Comparison of ENCODE assay signal across 16 cellular contexts in the genomic region with DNA sequence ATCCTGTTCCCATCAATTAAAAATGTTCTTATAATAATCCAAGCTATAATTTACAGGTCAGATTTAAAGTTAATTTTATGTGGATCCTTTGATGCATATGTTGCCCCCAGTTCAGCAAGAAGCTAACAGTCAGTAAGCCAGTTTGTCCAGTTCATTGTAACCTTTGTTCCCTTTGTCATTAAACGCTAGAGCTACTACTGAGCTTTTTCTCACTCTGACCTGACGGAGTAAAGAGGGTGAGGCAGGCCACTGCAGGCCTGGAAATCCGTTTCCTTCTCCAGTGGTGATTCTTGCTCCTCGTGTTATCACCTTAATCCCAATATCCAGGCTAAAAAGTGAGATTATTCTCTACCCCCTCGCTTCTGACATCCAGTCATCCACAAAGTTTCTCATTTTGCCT. TPM values are rescaled to one million over a fixed set of nuclear protein-coding genes. Genes with fewer than 3 reads are reported as not detected.
DNase-seq lines count a peak whose midpoint lies in the region; ATAC-seq lines count a peak whose summit lies in the region.
"Had no signal": no experiment of that assay in that cellular context is flagged by ENCODE, and none has a peak within 500 bp of the region (broad histone marks: within the 10 kb centered on the region; RNA-seq: fewer than 3 reads in every experiment).

No MANE protein-coding gene starts in this region.

- no peak for ATAC-seq in activated CD8-positive, alpha-beta T cell treated with anti-CD3 and anti-CD28 coated beads, Interleukin-2, amount 10 ng/mL, durations not matched to agents 7 days and 5 days
- ATAC-seq in stimulated activated memory B cell treated with anti-CD40 and anti-IgM and Interleukin-4, amounts not matched to agents 10 μg/mL and 1 μg/mL and 100 μg/mL, for 72 hours, result no peak

- in situ Hi-C loops in G401 (cut with HindIII; ENCODE audit: low sequenced_read_pairs), result no loop called here

- POLR2A ChIA-PET in activated CD8-positive, alpha-beta T cell treated with anti-CD3 and anti-CD28 coated beads, Interleukin-2, amount 10 ng/mL, durations not matched to agents 7 days and 5 days (lab: Charles Lee), result interaction anchor here (0.7 to 2.3 kb wide), 2 partner anchors 10 to 53 kb away, joined by 3 to 16 read pairs; partner anchors contain the start of gene YBX1

- H3K27ac Mint-ChIP-seq in activated T-cell treated with anti-CD3 and anti-CD28 coated beads, Interleukin-2, amount 50 U/mL, for 24 hours, result peak overlapping the region; percentile 70
- H3K27ac Mint-ChIP-seq in activated CD8-positive, alpha-beta T cell treated with anti-CD3 and anti-CD28 coated beads, Interleukin-2, amount 10 ng/mL, durations not matched to agents 7 days and 5 days, result peak overlapping the region; percentile 11
- H3K27ac Mint-ChIP-seq in stimulated activated memory B cell treated with anti-CD40 and anti-IgM and Interleukin-4, amounts not matched to agents 10 μg/mL and 1 μg/mL and 100 μg/mL, for 72 hours, result peak overlapping the region; percentile 48

- DNase-seq in activated T-cell treated with anti-CD3 and anti-CD28 coated beads, Interleukin-2, amount 50 U/mL, for 24 hours, result no peak
- no peak for DNase-seq in activated T-cell treated with anti-CD3 and anti-CD28 coated beads for 4 hours
- DNase-seq in activated CD8-positive, alpha-beta T cell treated with anti-CD3 and anti-CD28 coated beads, Interleukin-2, amount 10 ng/mL, durations not matched to agents 7 days and 5 days, result no peak
- DNase-seq in left kidney (ENCODE audit: low read depth, low spot score), result peak; percentile 22
- DNase-seq in NCI-H2029 (lab: John Stamatoyannopoulos, UW), result no peak
- DNase-seq in NK-92 (lab: John Stamatoyannopoulos, UW; ENCODE audit: unreplicated experiment), result no peak
- DNase-seq in G401 (ENCODE audit: low spot score), result no peak
- DNase-seq: EL; erythroblast; NCI-H1092 treated with DMSO at 0.1 percent for 48 hours; stimulated activated CD4-positive, alpha-beta T cell treated with anti-CD3 and anti-CD28 coated beads, Interleukin-4, amount 100 ng/mL, for 24 hours; substantia nigra; SW 1271 had no signal

- CTCF ChIA-PET in activated CD8-positive, alpha-beta T cell treated with anti-CD3 and anti-CD28 coated beads, Interleukin-2, amount 10 ng/mL, durations not matched to agents 7 days and 5 days (lab: Charles Lee), result interaction anchor here (1.4 to 2.0 kb wide), 2 partner anchors 9 to 154 kb away, joined by 3 to 6 read pairs; partner anchors contain the start of gene ZNF691

- H3K9me3 Mint-ChIP-seq in activated T-cell treated with anti-CD3 and anti-CD28 coated beads, Interleukin-2, amount 50 U/mL, for 24 hours, result no peaks in the 10 kb centered on the region
- no peaks in the 10 kb centered on the region for H3K9me3 Mint-ChIP-seq in activated CD8-positive, alpha-beta T cell treated with anti-CD3 and anti-CD28 coated beads, Interleukin-2, amount 10 ng/mL, durations not matched to agents 7 days and 5 days (ENCODE audit: insufficient read depth)
- no peaks in the 10 kb centered on the region for H3K9me3 Mint-ChIP-seq in stimulated activated memory B cell treated with anti-CD40 and anti-IgM and Interleukin-4, amounts not matched to agents 10 μg/mL and 1 μg/mL and 100 μg/mL, for 72 hours

- H3K4me3 Mint-ChIP-seq in activated T-cell treated with anti-CD3 and anti-CD28 coated beads, Interleukin-2, amount 50 U/mL, for 24 hours, result peak overlapping the region; percentile 44
- no peak overlapping the region for H3K4me3 Mint-ChIP-seq in activated CD8-positive, alpha-beta T cell treated with anti-CD3 and anti-CD28 coated beads, Interleukin-2, amount 10 ng/mL, durations not matched to agents 7 days and 5 days
- H3K4me3 Mint-ChIP-seq in stimulated activated memory B cell treated with anti-CD40 and anti-IgM and Interleukin-4, amounts not matched to agents 10 μg/mL and 1 μg/mL and 100 μg/mL, for 72 hours, result no peak overlapping the region

- H3K36me3 Mint-ChIP-seq in activated T-cell treated with anti-CD3 and anti-CD28 coated beads, Interleukin-2, amount 50 U/mL, for 24 hours (ENCODE audit: low read depth), result peaks cover 100% of the 10 kb centered on the region
- H3K36me3 Mint-ChIP-seq in activated CD8-positive, alpha-beta T cell treated with anti-CD3 and anti-CD28 coated beads, Interleukin-2, amount 10 ng/mL, durations not matched to agents 7 days and 5 days (ENCODE audit: low read depth), result peaks cover 68% of the 10 kb centered on the region
- H3K36me3 Mint-ChIP-seq in stimulated activated memory B cell treated with anti-CD40 and anti-IgM and Interleukin-4, amounts not matched to agents 10 μg/mL and 1 μg/mL and 100 μg/mL, for 72 hours, result peaks cover 45% of the 10 kb centered on the region

- H3K27me3 Mint-ChIP-seq in activated T-cell treated with anti-CD3 and anti-CD28 coated beads, Interleukin-2, amount 50 U/mL, for 24 hours, result no peaks in the 10 kb centered on the region
- H3K27me3 Mint-ChIP-seq in activated CD8-positive, alpha-beta T cell treated with anti-CD3 and anti-CD28 coated beads, Interleukin-2, amount 10 ng/mL, durations not matched to agents 7 days and 5 days (ENCODE audit: low read depth), result no peaks in the 10 kb centered on the region
- H3K27me3 Mint-ChIP-seq in stimulated activated memory B cell treated with anti-CD40 and anti-IgM and Interleukin-4, amounts not matched to agents 10 μg/mL and 1 μg/mL and 100 μg/mL, for 72 hours, result no peaks in the 10 kb centered on the region

- H3K4me1 Mint-ChIP-seq in activated T-cell treated with anti-CD3 and anti-CD28 coated beads, Interleukin-2, amount 50 U/mL, for 24 hours (ENCODE audit: low read depth), result peaks cover 86% of the 10 kb centered on the region
- H3K4me1 Mint-ChIP-seq in activated CD8-positive, alpha-beta T cell treated with anti-CD3 and anti-CD28 coated beads, Interleukin-2, amount 10 ng/mL, durations not matched to agents 7 days and 5 days (ENCODE audit: low read depth), result peaks cover 55% of the 10 kb centered on the region
- H3K4me1 Mint-ChIP-seq in stimulated activated memory B cell treated with anti-CD40 and anti-IgM and Interleukin-4, amounts not matched to agents 10 μg/mL and 1 μg/mL and 100 μg/mL, for 72 hours, result peaks cover 66% of the 10 kb centered on the region

RNA-seq across cellular contexts. Expression of gene YBX1, which starts 10.2 kb away (rescaled TPM):
- 100 to 1,000 TPM; 733 to 791 TPM for total RNA-seq in activated CD8-positive, alpha-beta T cell treated with anti-CD3 and anti-CD28 coated beads, Interleukin-2, amount 10 ng/mL, durations not matched to agents 7 days and 5 days
- 1,196 and 1,492 TPM in 2 replicates for total RNA-seq in G401 (2014; rRNA removed; shearing (Covaris generic))

RNA-seq across cellular contexts. Expression of gene PPIH, which starts 34.2 kb away (rescaled TPM):
- total RNA-seq in activated CD8-positive, alpha-beta T cell treated with anti-CD3 and anti-CD28 coated beads, Interleukin-2, amount 10 ng/mL, durations not matched to agents 7 days and 5 days, result 100 to 1,000 TPM; 112 to 121 TPM
- 86.2 and 87.9 TPM in 2 replicates for total RNA-seq in G401 (2014; rRNA removed; shearing (Covaris generic))

RNA-seq across cellular contexts. Expression of gene CLDN19, which starts 47.6 kb away (rescaled TPM):
- total RNA-seq in activated CD8-positive, alpha-beta T cell treated with anti-CD3 and anti-CD28 coated beads, Interleukin-2, amount 10 ng/mL, durations not matched to agents 7 days and 5 days, result not detected
- total RNA-seq in G401 (2014; rRNA removed; shearing (Covaris generic)), result 0.03 TPM in 1 of 2 replicates, not detected in the other
- total RNA-seq: activated CD8-positive, alpha-beta memory T cell treated with anti-CD3 and anti-CD28 coated beads for 36 hours; posterior vena cava had no signal

Comparison
In these comparisons a context has a peak if more than half of its experiments do, and no peak if none do; other contexts are left out.
1. H3K27ac Mint-ChIP-seq: peak in every context shown above with its lines; median percentile 70 in activated T-cell treated with anti-CD3 and anti-CD28 coated beads, Interleukin-2, amount 50 U/mL, for 24 hours; 48 in stimulated activated memory B cell treated with anti-CD40 and anti-IgM and Interleukin-4, amounts not matched to agents 10 μg/mL and 1 μg/mL and 100 μg/mL, for 72 hours; 11 in activated CD8-positive, alpha-beta T cell treated with anti-CD3 and anti-CD28 coated beads, Interleukin-2, amount 10 ng/mL, durations not matched to agents 7 days and 5 days.